ENCODE assay signal across 1 cellular context in the genomic region with DNA sequence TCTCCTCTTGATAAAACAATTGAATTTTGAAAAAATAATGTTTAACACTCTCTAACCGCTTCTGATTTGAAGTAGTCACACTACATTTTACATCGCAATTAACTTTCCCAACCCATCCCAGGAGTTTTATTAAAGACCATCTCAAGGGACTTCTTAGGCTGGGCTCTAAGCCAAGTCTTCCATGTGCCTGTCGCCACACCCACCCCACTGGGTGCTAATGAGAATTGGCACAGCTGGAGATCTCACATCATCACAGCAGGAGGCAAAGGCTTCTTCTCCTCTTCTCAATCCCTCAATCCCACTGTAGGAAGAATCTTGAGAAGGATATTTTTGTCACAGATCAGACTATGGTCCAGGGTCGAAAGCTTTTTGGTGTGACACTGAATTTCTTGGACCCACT.
A peak's percentile ranks its signal among the peaks of the same experiment; 100 is the strongest.
TF ChIP-seq lines count a peak whose summit lies in the region.

No MANE protein-coding gene starts in this region.

TF ChIP-seq in HEK293, 187 proteins besides CTCF, POLR2A, EP300 and RAD21 (continued from another document):
- TF ChIP-seq, protein P1, sequence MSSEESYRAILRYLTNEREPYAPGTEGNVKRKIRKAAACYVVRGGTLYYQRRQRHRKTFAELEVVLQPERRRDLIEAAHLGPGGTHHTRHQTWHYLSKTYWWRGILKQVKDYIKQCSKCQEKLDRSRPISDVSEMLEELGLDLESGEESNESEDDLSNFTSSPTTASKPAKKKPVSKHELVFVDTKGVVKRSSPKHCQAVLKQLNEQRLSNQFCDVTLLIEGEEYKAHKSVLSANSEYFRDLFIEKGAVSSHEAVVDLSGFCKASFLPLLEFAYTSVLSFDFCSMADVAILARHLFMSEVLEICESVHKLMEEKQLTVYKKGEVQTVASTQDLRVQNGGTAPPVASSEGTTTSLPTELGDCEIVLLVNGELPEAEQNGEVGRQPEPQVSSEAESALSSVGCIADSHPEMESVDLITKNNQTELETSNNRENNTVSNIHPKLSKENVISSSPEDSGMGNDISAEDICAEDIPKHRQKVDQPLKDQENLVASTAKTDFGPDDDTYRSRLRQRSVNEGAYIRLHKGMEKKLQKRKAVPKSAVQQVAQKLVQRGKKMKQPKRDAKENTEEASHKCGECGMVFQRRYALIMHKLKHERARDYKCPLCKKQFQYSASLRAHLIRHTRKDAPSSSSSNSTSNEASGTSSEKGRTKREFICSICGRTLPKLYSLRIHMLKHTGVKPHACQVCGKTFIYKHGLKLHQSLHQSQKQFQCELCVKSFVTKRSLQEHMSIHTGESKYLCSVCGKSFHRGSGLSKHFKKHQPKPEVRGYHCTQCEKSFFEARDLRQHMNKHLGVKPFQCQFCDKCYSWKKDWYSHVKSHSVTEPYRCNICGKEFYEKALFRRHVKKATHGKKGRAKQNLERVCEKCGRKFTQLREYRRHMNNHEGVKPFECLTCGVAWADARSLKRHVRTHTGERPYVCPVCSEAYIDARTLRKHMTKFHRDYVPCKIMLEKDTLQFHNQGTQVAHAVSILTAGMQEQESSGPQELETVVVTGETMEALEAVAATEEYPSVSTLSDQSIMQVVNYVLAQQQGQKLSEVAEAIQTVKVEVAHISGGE (tag by site-specific recombination; conservative IDR thresholded peaks at IDR 0.05; ENCODE audit: low read depth): no peak
- TF ChIP-seq, protein P2, sequence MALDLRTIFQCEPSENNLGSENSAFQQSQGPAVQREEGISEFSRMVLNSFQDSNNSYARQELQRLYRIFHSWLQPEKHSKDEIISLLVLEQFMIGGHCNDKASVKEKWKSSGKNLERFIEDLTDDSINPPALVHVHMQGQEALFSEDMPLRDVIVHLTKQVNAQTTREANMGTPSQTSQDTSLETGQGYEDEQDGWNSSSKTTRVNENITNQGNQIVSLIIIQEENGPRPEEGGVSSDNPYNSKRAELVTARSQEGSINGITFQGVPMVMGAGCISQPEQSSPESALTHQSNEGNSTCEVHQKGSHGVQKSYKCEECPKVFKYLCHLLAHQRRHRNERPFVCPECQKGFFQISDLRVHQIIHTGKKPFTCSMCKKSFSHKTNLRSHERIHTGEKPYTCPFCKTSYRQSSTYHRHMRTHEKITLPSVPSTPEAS (tag by site-specific recombination; IDR thresholded peaks at IDR 0.05): no peak
- TF ChIP-seq ZFP69B (tag by site-specific recombination; IDR thresholded peaks at IDR 0.05) (no peak), OSR2 (tag by site-specific recombination; IDR thresholded peaks at IDR 0.05) (peak; percentile 40; the same call in 1 of the 2 replicates), ZNF16 (tag by site-specific recombination; IDR thresholded peaks at IDR 0.05; ENCODE audit: low read depth) (no peak), PRDM1 (tag by site-specific recombination; IDR thresholded peaks at IDR 0.05) (no peak), SETDB1 (IDR thresholded peaks at IDR 0.05; ENCODE audit: insufficient read length, low read length) (no peak), ZNF391 (tag by site-specific recombination; IDR thresholded peaks at IDR 0.05; ENCODE audit: borderline replicate concordance, low read depth) (no peak), GLIS1 (tag by site-specific recombination; IDR thresholded peaks at IDR 0.05) (peak; percentile 94), SCRT2 (tag by site-specific recombination; IDR thresholded peaks at IDR 0.05) (no peak), OVOL3 (tag by site-specific recombination; IDR thresholded peaks at IDR 0.05) (no peak), ZNF514 (tag by site-specific recombination; IDR thresholded peaks at IDR 0.05) (no peak), ZNF404 (tag by site-specific recombination; IDR thresholded peaks at IDR 0.05) (no peak), ZNF335 (tag by site-specific recombination; conservative IDR thresholded peaks at IDR 0.05) (no peak), ZNF664 (tag by site-specific recombination; IDR thresholded peaks at IDR 0.05) (no peak), ZNF768 (tag by site-specific recombination; IDR thresholded peaks at IDR 0.05) (no peak), YY1 (tag by site-specific recombination; IDR thresholded peaks at IDR 0.05) (no peak), HOXA7 (CRISPR knock-in tag; IDR thresholded peaks at IDR 0.05; ENCODE audit: borderline replicate concordance) (no peak), KLF10 (tag by site-specific recombination; IDR thresholded peaks at IDR 0.05) (peak; percentile 73; the same call in 1 of the 2 replicates), TCF7L2 (IDR thresholded peaks at IDR 0.05; ENCODE audit: borderline replicate concordance, low read depth, low read length) (peak; percentile 58; the same call in 1 of the 2 replicates), ZNF433 (tag by site-specific recombination; IDR thresholded peaks at IDR 0.05; ENCODE audit: low read depth) (no peak), SP2 (tag by site-specific recombination; IDR thresholded peaks at IDR 0.05) (no peak), ZNF654 (tag by site-specific recombination; IDR thresholded peaks at IDR 0.05; ENCODE audit: low read depth) (no peak), GFI1B (tag by site-specific recombination; IDR thresholded peaks at IDR 0.05) (no peak), GLIS2 (tag by site-specific recombination; IDR thresholded peaks at IDR 0.05) (no peak), ZNF274 (IDR thresholded peaks at IDR 0.05; ENCODE audit: low read length) (no peak), ZNF274 (tag by site-specific recombination; IDR thresholded peaks at IDR 0.05; ENCODE audit: borderline replicate concordance) (no peak)
- TF ChIP-seq, protein P3, sequence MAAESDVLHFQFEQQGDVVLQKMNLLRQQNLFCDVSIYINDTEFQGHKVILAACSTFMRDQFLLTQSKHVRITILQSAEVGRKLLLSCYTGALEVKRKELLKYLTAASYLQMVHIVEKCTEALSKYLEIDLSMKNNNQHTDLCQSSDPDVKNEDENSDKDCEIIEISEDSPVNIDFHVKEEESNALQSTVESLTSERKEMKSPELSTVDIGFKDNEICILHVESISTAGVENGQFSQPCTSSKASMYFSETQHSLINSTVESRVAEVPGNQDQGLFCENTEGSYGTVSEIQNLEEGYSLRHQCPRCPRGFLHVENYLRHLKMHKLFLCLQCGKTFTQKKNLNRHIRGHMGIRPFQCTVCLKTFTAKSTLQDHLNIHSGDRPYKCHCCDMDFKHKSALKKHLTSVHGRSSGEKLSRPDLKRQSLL (tag by site-specific recombination; IDR thresholded peaks at IDR 0.05): no peak
- TF ChIP-seq, protein P4, sequence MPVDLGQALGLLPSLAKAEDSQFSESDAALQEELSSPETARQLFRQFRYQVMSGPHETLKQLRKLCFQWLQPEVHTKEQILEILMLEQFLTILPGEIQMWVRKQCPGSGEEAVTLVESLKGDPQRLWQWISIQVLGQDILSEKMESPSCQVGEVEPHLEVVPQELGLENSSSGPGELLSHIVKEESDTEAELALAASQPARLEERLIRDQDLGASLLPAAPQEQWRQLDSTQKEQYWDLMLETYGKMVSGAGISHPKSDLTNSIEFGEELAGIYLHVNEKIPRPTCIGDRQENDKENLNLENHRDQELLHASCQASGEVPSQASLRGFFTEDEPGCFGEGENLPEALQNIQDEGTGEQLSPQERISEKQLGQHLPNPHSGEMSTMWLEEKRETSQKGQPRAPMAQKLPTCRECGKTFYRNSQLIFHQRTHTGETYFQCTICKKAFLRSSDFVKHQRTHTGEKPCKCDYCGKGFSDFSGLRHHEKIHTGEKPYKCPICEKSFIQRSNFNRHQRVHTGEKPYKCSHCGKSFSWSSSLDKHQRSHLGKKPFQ (tag by site-specific recombination; IDR thresholded peaks at IDR 0.05): peak; percentile 31; the same call in 1 of the 2 replicates
- TF ChIP-seq, protein P5, sequence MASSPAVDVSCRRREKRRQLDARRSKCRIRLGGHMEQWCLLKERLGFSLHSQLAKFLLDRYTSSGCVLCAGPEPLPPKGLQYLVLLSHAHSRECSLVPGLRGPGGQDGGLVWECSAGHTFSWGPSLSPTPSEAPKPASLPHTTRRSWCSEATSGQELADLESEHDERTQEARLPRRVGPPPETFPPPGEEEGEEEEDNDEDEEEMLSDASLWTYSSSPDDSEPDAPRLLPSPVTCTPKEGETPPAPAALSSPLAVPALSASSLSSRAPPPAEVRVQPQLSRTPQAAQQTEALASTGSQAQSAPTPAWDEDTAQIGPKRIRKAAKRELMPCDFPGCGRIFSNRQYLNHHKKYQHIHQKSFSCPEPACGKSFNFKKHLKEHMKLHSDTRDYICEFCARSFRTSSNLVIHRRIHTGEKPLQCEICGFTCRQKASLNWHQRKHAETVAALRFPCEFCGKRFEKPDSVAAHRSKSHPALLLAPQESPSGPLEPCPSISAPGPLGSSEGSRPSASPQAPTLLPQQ (tag by site-specific recombination; IDR thresholded peaks at IDR 0.05): no peak
- TF ChIP-seq, protein P6, sequence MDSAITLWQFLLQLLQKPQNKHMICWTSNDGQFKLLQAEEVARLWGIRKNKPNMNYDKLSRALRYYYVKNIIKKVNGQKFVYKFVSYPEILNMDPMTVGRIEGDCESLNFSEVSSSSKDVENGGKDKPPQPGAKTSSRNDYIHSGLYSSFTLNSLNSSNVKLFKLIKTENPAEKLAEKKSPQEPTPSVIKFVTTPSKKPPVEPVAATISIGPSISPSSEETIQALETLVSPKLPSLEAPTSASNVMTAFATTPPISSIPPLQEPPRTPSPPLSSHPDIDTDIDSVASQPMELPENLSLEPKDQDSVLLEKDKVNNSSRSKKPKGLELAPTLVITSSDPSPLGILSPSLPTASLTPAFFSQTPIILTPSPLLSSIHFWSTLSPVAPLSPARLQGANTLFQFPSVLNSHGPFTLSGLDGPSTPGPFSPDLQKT (IDR thresholded peaks at IDR 0.05; ENCODE audit: borderline replicate concordance, low read depth, low read length): no peak
- TF ChIP-seq, protein P7, sequence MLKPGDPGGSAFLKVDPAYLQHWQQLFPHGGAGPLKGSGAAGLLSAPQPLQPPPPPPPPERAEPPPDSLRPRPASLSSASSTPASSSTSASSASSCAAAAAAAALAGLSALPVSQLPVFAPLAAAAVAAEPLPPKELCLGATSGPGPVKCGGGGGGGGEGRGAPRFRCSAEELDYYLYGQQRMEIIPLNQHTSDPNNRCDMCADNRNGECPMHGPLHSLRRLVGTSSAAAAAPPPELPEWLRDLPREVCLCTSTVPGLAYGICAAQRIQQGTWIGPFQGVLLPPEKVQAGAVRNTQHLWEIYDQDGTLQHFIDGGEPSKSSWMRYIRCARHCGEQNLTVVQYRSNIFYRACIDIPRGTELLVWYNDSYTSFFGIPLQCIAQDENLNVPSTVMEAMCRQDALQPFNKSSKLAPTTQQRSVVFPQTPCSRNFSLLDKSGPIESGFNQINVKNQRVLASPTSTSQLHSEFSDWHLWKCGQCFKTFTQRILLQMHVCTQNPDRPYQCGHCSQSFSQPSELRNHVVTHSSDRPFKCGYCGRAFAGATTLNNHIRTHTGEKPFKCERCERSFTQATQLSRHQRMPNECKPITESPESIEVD (tag by site-specific recombination; IDR thresholded peaks at IDR 0.05): peak; percentile 48; the same call in 1 of the 2 replicates
